ENCODE assay signal across 25 cellular contexts in genomic region chrX:47250017-47250347, GRCh38. TPM values are rescaled to one million over a fixed set of nuclear protein-coding genes. Genes with fewer than 3 reads are reported as not detected.
DNase-seq lines count a peak whose midpoint lies in the region; ATAC-seq and TF ChIP-seq lines count a peak whose summit lies in the region.
"Had no signal": no experiment of that assay in that cellular context is flagged by ENCODE, and none has a peak within 500 bp of the region (broad histone marks: within the 10 kb centered on the region; RNA-seq: fewer than 3 reads in every experiment).

No MANE protein-coding gene starts in this region.

- H3K4me3 Mint-ChIP-seq in activated CD4-positive, alpha-beta T cell treated with anti-CD3 and anti-CD28 coated beads, Interleukin-2, amount 10 ng/mL, durations not matched to agents 24 days and 14 days = no peak overlapping the region
- H3K4me3 Mint-ChIP-seq in CD4-positive, CD25-positive, alpha-beta regulatory T cell = no peak overlapping the region
- H3K4me3 Mint-ChIP-seq in activated T-helper 2 cell treated with anti-CD3 and anti-CD28 coated beads, Interferon-gamma antibody, Interleukin-2, Interleukin-4, amounts not matched to agents 10 μg/mL and 5 μg/mL and 100 μg/mL, durations not matched to agents 14 hours and 24 hours and 36 hours (ENCODE audit: low read depth) = no peak overlapping the region
- H3K4me3 Mint-ChIP-seq: CD4-positive, alpha-beta T cell had no signal

- H3K27ac Mint-ChIP-seq in activated CD4-positive, alpha-beta T cell treated with anti-CD3 and anti-CD28 coated beads, Interleukin-2, amount 10 ng/mL, durations not matched to agents 24 days and 14 days = peak overlapping the region; percentile 51
- peak overlapping the region in 2 of 3 donors; percentile 13 to 94 for H3K27ac Mint-ChIP-seq in CD4-positive, CD25-positive, alpha-beta regulatory T cell
- H3K27ac Mint-ChIP-seq in activated T-helper 2 cell treated with anti-CD3 and anti-CD28 coated beads, Interferon-gamma antibody, Interleukin-2, Interleukin-4, amounts not matched to agents 10 μg/mL and 5 μg/mL and 100 μg/mL, durations not matched to agents 14 hours and 24 hours and 36 hours = peak overlapping the region; percentile 87
- H3K27ac Mint-ChIP-seq: CD4-positive, alpha-beta T cell had no signal

- POLR2A ChIA-PET in HEK293 (lab: Yijun Ruan, JAX) (interaction anchor here (0.7 to 0.9 kb wide), 2 partner anchors 8 to 49 kb away, joined by 4 read pairs; no protein-coding TSS in a partner anchor), GM10248 (lab: Yijun Ruan, JAX) (no interaction called here)

- CTCF ChIA-PET in HEK293 (lab: Yijun Ruan, JAX) (no interaction called here), GM10248 (lab: Yijun Ruan, JAX) (no interaction called here)

- DNase-seq in activated CD4-positive, alpha-beta T cell treated with anti-CD3 and anti-CD28 coated beads, Interleukin-2, amount 10 ng/mL, durations not matched to agents 24 days and 14 days = no peak
- no peak for DNase-seq in activated CD4-positive, alpha-beta T cell treated with anti-CD3 and anti-CD28 coated beads for 1 hour
- DNase-seq in CD4-positive, CD25-positive, alpha-beta regulatory T cell = no peak
- no peak for DNase-seq in activated T-helper 2 cell treated with anti-CD3 and anti-CD28 coated beads, Interferon-gamma antibody, Interleukin-2, Interleukin-4, amounts not matched to agents 10 μg/mL and 5 μg/mL and 100 μg/mL, durations not matched to agents 14 hours and 24 hours and 36 hours (ENCODE audit: low spot score)
- no peak for DNase-seq in G401 (ENCODE audit: low spot score)
- no peak for DNase-seq in GM10248 (ENCODE audit: extremely low spot score)
- DNase-seq in ascending aorta (ENCODE audit: low spot score in 2 of 2) = no peak
- DNase-seq: CD4-positive, alpha-beta T cell; DMS79; EL; GF-D8; Karpas-422; NCI-H1092; NCI-H1417 treated with DMSO at 0.1 percent for 48 hours; NCI-H1694 treated with DMSO at 0.1 percent for 48 hours; NCI-H2081; NCI-H446; NCI-H524 treated with DMSO at 0.1 percent for 48 hours; NCI-H774; PC-3 had no signal

- H3K27me3 Mint-ChIP-seq in activated CD4-positive, alpha-beta T cell treated with anti-CD3 and anti-CD28 coated beads, Interleukin-2, amount 10 ng/mL, durations not matched to agents 24 days and 14 days = no peaks in the 10 kb centered on the region
- no peaks in the 10 kb centered on the region for H3K27me3 Mint-ChIP-seq in CD4-positive, CD25-positive, alpha-beta regulatory T cell
- H3K27me3 Mint-ChIP-seq in activated T-helper 2 cell treated with anti-CD3 and anti-CD28 coated beads, Interferon-gamma antibody, Interleukin-2, Interleukin-4, amounts not matched to agents 10 μg/mL and 5 μg/mL and 100 μg/mL, durations not matched to agents 14 hours and 24 hours and 36 hours (ENCODE audit: low read depth) = no peaks in the 10 kb centered on the region
- H3K27me3 Mint-ChIP-seq: CD4-positive, alpha-beta T cell had no signal

- ATAC-seq in CD4-positive, CD25-positive, alpha-beta regulatory T cell (ENCODE audit: low read depth in 2 of 2) = no peak
- ATAC-seq: HCT116, HepG2, PC-3, SK-N-SH treated with all-trans-retinoic acid at 6 μM for 48 hours had no signal

- in situ Hi-C loops in G401 (cut with HindIII; ENCODE audit: low sequenced_read_pairs) = no loop called here

- intact Hi-C loops in activated CD4-positive, alpha-beta T cell treated with anti-CD3 and anti-CD28 coated beads, Interleukin-2, amount 10 ng/mL, durations not matched to agents 24 days and 14 days (cut with micrococcal nuclease) = no loop called here
- intact Hi-C loops in activated T-helper 2 cell treated with anti-CD3 and anti-CD28 coated beads, Interferon-gamma antibody, Interleukin-2, Interleukin-4, amounts not matched to agents 10 μg/mL and 5 μg/mL and 100 μg/mL, durations not matched to agents 14 hours and 24 hours and 36 hours (cut with micrococcal nuclease) = no loop called here
- intact Hi-C loops in ascending aorta (cut with DNase I) = no loop called here

- H3K4me1 ChIP-seq in CD4-positive, CD25-positive, alpha-beta regulatory T cell (ENCODE audit: control insufficient read depth, insufficient read depth, low read length, poor library complexity, severe bottlenecking) = no peaks in the 10 kb centered on the region
- no peaks in the 10 kb centered on the region for H3K4me1 ChIP-seq in HEK293 (ENCODE audit: control insufficient read depth, insufficient read depth, low read length)
- no peaks in the 10 kb centered on the region for H3K4me1 ChIP-seq in ascending aorta
- H3K4me1 ChIP-seq: BLaER1 had no signal

- TF ChIP-seq CTCF in HEK293 (tag by site-specific recombination; IDR thresholded peaks at IDR 0.05) (no peak), GM10248 (IDR thresholded peaks at IDR 0.05; ENCODE audit: control extremely low read depth, extremely low read depth, low read depth, missing control alignments) (no peak), ascending aorta (IDR thresholded peaks at IDR 0.05) (no peak)

- H3K9me3 ChIP-seq in CD4-positive, CD25-positive, alpha-beta regulatory T cell (ENCODE audit: control insufficient read depth in 2 of 2, low read length in 2 of 2) = no peaks in the 10 kb centered on the region
- no peaks in the 10 kb centered on the region for H3K9me3 ChIP-seq in HEK293 (ENCODE audit: control insufficient read depth, insufficient read depth, low read depth, low read length)
- H3K9me3 ChIP-seq in ascending aorta = peaks cover 0 to 5% of the 10 kb centered on the region in 2 donors

- no peaks in the 10 kb centered on the region for H3K9me3 Mint-ChIP-seq in activated CD4-positive, alpha-beta T cell treated with anti-CD3 and anti-CD28 coated beads, Interleukin-2, amount 10 ng/mL, durations not matched to agents 24 days and 14 days
- peaks cover 0 to 5% (median 0%) of the 10 kb centered on the region in 7 donors for H3K9me3 Mint-ChIP-seq in CD4-positive, CD25-positive, alpha-beta regulatory T cell
- no peaks in the 10 kb centered on the region for H3K9me3 Mint-ChIP-seq in activated T-helper 2 cell treated with anti-CD3 and anti-CD28 coated beads, Interferon-gamma antibody, Interleukin-2, Interleukin-4, amounts not matched to agents 10 μg/mL and 5 μg/mL and 100 μg/mL, durations not matched to agents 14 hours and 24 hours and 36 hours
- H3K9me3 Mint-ChIP-seq: CD4-positive, alpha-beta T cell had no signal

- H3K36me3 ChIP-seq in CD4-positive, CD25-positive, alpha-beta regulatory T cell (ENCODE audit: control insufficient read depth, insufficient read depth, low read length) = peaks cover 2% of the 10 kb centered on the region
- H3K36me3 ChIP-seq in HEK293 (ENCODE audit: control insufficient read depth in 2 of 2, insufficient read depth in 1 of 2, low read length in 2 of 2) (peaks cover 12 to 43% of the 10 kb centered on the region in 2 experiments; a peak in 2 of 3 replicates), ascending aorta (peaks cover 6 to 22% of the 10 kb centered on the region in 2 donors)

- H3K4me1 Mint-ChIP-seq in activated CD4-positive, alpha-beta T cell treated with anti-CD3 and anti-CD28 coated beads, Interleukin-2, amount 10 ng/mL, durations not matched to agents 24 days and 14 days = peaks cover 10% of the 10 kb centered on the region
- H3K4me1 Mint-ChIP-seq in CD4-positive, CD25-positive, alpha-beta regulatory T cell = peaks cover 0 to 2% (median 0%) of the 10 kb centered on the region in 4 donors
- peaks cover 19% of the 10 kb centered on the region for H3K4me1 Mint-ChIP-seq in activated T-helper 2 cell treated with anti-CD3 and anti-CD28 coated beads, Interferon-gamma antibody, Interleukin-2, Interleukin-4, amounts not matched to agents 10 μg/mL and 5 μg/mL and 100 μg/mL, durations not matched to agents 14 hours and 24 hours and 36 hours (ENCODE audit: low read depth)

- no peaks in the 10 kb centered on the region for H3K27me3 ChIP-seq in CD4-positive, CD25-positive, alpha-beta regulatory T cell (ENCODE audit: control insufficient read depth, insufficient read depth, low read length)
- no peaks in the 10 kb centered on the region for H3K27me3 ChIP-seq in ascending aorta

- H3K36me3 Mint-ChIP-seq in activated CD4-positive, alpha-beta T cell treated with anti-CD3 and anti-CD28 coated beads, Interleukin-2, amount 10 ng/mL, durations not matched to agents 24 days and 14 days (ENCODE audit: low read depth) = peaks cover 9% of the 10 kb centered on the region
- H3K36me3 Mint-ChIP-seq in CD4-positive, CD25-positive, alpha-beta regulatory T cell = peaks cover 26% of the 10 kb centered on the region
- H3K36me3 Mint-ChIP-seq in activated T-helper 2 cell treated with anti-CD3 and anti-CD28 coated beads, Interferon-gamma antibody, Interleukin-2, Interleukin-4, amounts not matched to agents 10 μg/mL and 5 μg/mL and 100 μg/mL, durations not matched to agents 14 hours and 24 hours and 36 hours (ENCODE audit: low read depth) = peaks cover 22% of the 10 kb centered on the region

- H3K27ac ChIP-seq in CD4-positive, CD25-positive, alpha-beta regulatory T cell (ENCODE audit: insufficient read depth, low read length, poor library complexity, severe bottlenecking) = no peak overlapping the region
- H3K27ac ChIP-seq in HEK293 (ENCODE audit: extremely low read depth, low read depth, low read length) (no peak overlapping the region), ascending aorta (no peak overlapping the region)
- H3K27ac ChIP-seq: BLaER1 had no signal

- H3K4me3 ChIP-seq in CD4-positive, CD25-positive, alpha-beta regulatory T cell (ENCODE audit: low read depth, low read length) = no peak overlapping the region
- H3K4me3 ChIP-seq in HEK293 (ENCODE audit: low read depth, low read length) (no peak overlapping the region), ascending aorta (no peak overlapping the region)
- H3K4me3 ChIP-seq: BLaER1 had no signal

RNA-seq across cellular contexts. Expression of gene USP11, which starts 17.2 kb away (rescaled TPM):
- 25.9 and 27.3 TPM in 2 replicates for total RNA-seq in activated CD4-positive, alpha-beta T cell treated with anti-CD3 and anti-CD28 coated beads, Interleukin-2, amount 10 ng/mL, durations not matched to agents 24 days and 14 days
- total RNA-seq in CD4-positive, CD25-positive, alpha-beta regulatory T cell = 97.3 TPM
- polyA plus RNA-seq in CD4-positive, CD25-positive, alpha-beta regulatory T cell = 10 to 100 TPM; 46.0 to 69.2 (median 56.3) TPM
- total RNA-seq in activated T-helper 2 cell treated with anti-CD3 and anti-CD28 coated beads, Interferon-gamma antibody, Interleukin-2, Interleukin-4, amounts not matched to agents 10 μg/mL and 5 μg/mL and 100 μg/mL, durations not matched to agents 14 hours and 24 hours and 36 hours = 37.2 and 39.5 TPM in 2 replicates
- 53.1 and 57.3 TPM in 2 replicates for total RNA-seq in G401 (2014; rRNA removed; shearing (Covaris generic))
- 104 TPM for total RNA-seq in ascending aorta

RNA-seq across cellular contexts. Expression of gene CDK16, which starts 31.5 kb away (rescaled TPM):
- total RNA-seq in activated CD4-positive, alpha-beta T cell treated with anti-CD3 and anti-CD28 coated beads, Interleukin-2, amount 10 ng/mL, durations not matched to agents 24 days and 14 days = 66.3 and 70.2 TPM in 2 replicates
- total RNA-seq in CD4-positive, CD25-positive, alpha-beta regulatory T cell = 186 TPM
- 10 to 100 TPM in 1 of 4 donors, 1 to 10 TPM in 3; 3.9 to 10.7 (median 7.2) TPM for polyA plus RNA-seq in CD4-positive, CD25-positive, alpha-beta regulatory T cell
- 71.2 and 80.6 TPM in 2 replicates for total RNA-seq in activated T-helper 2 cell treated with anti-CD3 and anti-CD28 coated beads, Interferon-gamma antibody, Interleukin-2, Interleukin-4, amounts not matched to agents 10 μg/mL and 5 μg/mL and 100 μg/mL, durations not matched to agents 14 hours and 24 hours and 36 hours
- total RNA-seq in G401 (2014; rRNA removed; shearing (Covaris generic)) = 88.1 and 118 TPM in 2 replicates
- 87.4 TPM for total RNA-seq in ascending aorta

RNA-seq across cellular contexts. Expression of gene UBA1, which starts 56.4 kb away (rescaled TPM):
- 233 and 246 TPM in 2 replicates for total RNA-seq in activated CD4-positive, alpha-beta T cell treated with anti-CD3 and anti-CD28 coated beads, Interleukin-2, amount 10 ng/mL, durations not matched to agents 24 days and 14 days
- total RNA-seq in CD4-positive, CD25-positive, alpha-beta regulatory T cell = 173 TPM
- polyA plus RNA-seq in CD4-positive, CD25-positive, alpha-beta regulatory T cell = 100 to 1,000 TPM; 163 to 210 (median 175) TPM
- 242 and 250 TPM in 2 replicates for total RNA-seq in activated T-helper 2 cell treated with anti-CD3 and anti-CD28 coated beads, Interferon-gamma antibody, Interleukin-2, Interleukin-4, amounts not matched to agents 10 μg/mL and 5 μg/mL and 100 μg/mL, durations not matched to agents 14 hours and 24 hours and 36 hours
- 198 and 217 TPM in 2 replicates for total RNA-seq in G401 (2014; rRNA removed; shearing (Covaris generic))
- 162 TPM for total RNA-seq in ascending aorta
